2 cellular contexts compared by ENCODE assay signal in genomic region chr13:34776984-34777913, GRCh38.
TF ChIP-seq lines count a peak whose summit lies in the region.

No MANE protein-coding gene starts in this region.

TF ChIP-seq in GM23338, 12 proteins besides CTCF, POLR2A, EP300 and RAD21:
- TF ChIP-seq REST (IDR thresholded peaks at IDR 0.05; ENCODE audit: unreplicated experiment) (no peak), POLR2AphosphoS5 (IDR thresholded peaks at IDR 0.05; ENCODE audit: low read depth) (no peak), STAT1 (IDR thresholded peaks at IDR 0.05; ENCODE audit: unreplicated experiment) (no peak), ETS1 (IDR thresholded peaks at IDR 0.05) (no peak), ZNF114 (CRISPR knock-in tag; IDR thresholded peaks at IDR 0.05) (no peak), NANOG (IDR thresholded peaks at IDR 0.05; ENCODE audit: borderline replicate concordance) (no peak), ZNF331 (CRISPR knock-in tag; IDR thresholded peaks at IDR 0.05; ENCODE audit: low read depth) (no peak), JUNB (IDR thresholded peaks at IDR 0.05; ENCODE audit: unreplicated experiment) (no peak), CREB1 (CRISPR knock-in tag; IDR thresholded peaks at IDR 0.05; ENCODE audit: low read depth) (no peak), EZH2phosphoT487 (IDR thresholded peaks at IDR 0.05; ENCODE audit: unreplicated experiment) (no peak), EZH2 (IDR thresholded peaks at IDR 0.05; ENCODE audit: low read depth, unreplicated experiment) (no peak), ZNF462 (CRISPR knock-in tag; IDR thresholded peaks at IDR 0.05) (no peak; the same call in 1 of the 2 replicates)

TF ChIP-seq in H1, 55 proteins besides CTCF, POLR2A, EP300 and RAD21:
- peak; percentile 54; the same call in 1 of the 2 replicates for TF ChIP-seq TEAD4 (IDR thresholded peaks at IDR 0.05; ENCODE audit: low read depth, low read length)
- TF ChIP-seq MAFK (IDR thresholded peaks at IDR 0.05; ENCODE audit: low read depth, low read length) = peak; percentile 66
- TF ChIP-seq KDM1A (IDR thresholded peaks at IDR 0.05; ENCODE audit: borderline replicate concordance, low read length) = peak; percentile 61; the same call in 1 of the 2 replicates
- no peak for TF ChIP-seq NRF1 (IDR thresholded peaks at IDR 0.05; ENCODE audit: low read depth, low read length)
- TF ChIP-seq BACH1 (IDR thresholded peaks at IDR 0.05; ENCODE audit: low read length) = peak; percentile 88
- TF ChIP-seq SIX5 (IDR thresholded peaks at IDR 0.05; ENCODE audit: low read depth, low read length) = no peak
- no peak for TF ChIP-seq ATF3 (IDR thresholded peaks at IDR 0.05; ENCODE audit: insufficient read depth, low read depth, low read length)
TF ChIP-seq in H1: peak in this region for 4.
